ENCODE assay signal across 12 cellular contexts in the genomic region with DNA sequence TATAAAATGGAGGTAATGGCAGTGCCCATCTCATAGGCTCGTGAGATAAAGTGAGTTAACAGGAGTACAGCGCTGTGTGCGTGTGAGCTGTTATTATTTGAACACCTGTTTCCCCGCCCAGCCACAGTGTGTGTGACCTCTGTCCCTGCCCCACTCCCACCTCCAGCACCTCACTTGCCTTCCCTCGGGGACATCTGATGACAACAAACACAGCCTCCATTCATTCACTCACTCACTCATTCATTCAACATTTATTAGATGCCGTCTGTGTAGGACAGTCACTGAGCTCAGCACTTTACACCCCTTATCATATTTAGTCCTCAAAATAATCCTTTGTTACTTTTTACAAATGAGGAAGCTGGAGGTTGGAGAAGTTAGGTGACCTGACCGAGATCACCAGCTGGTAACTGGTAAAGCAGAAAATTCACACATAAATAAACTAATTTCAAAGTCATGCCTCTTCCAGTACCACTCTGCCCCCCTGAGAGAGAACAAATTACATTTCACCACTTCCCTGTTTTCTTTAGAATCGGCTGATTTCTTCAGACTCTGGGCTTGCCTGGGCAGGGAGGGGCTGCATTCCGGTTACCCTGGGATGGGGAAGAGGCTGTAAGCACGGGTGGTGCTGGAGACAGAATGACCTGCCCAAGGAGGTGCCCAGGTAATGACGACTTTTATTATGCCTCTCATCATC. TPM values are rescaled to one million over a fixed set of nuclear protein-coding genes. Genes with fewer than 3 reads are reported as not detected.
DNase-seq lines count a peak whose midpoint lies in the region; FAIRE-seq and TF ChIP-seq lines count a peak whose summit lies in the region.
"Had no signal": no experiment of that assay in that cellular context is flagged by ENCODE, and none has a peak within 500 bp of the region (broad histone marks: within the 10 kb centered on the region; RNA-seq: fewer than 3 reads in every experiment).

No MANE protein-coding gene starts in this region.

- peaks cover 2 to 66% (median 34%) of the 10 kb centered on the region in 6 donors for H3K4me1 ChIP-seq in spleen
- H3K4me1 ChIP-seq: parathyroid adenoma had no signal

- no peak overlapping the region for H3K4me3 ChIP-seq in spleen
- H3K4me3 ChIP-seq: stomach had no signal

- H3K36me3 ChIP-seq in spleen, result no peaks in the 10 kb centered on the region
- H3K36me3 ChIP-seq: stomach had no signal

- peaks cover 0 to 36% (median 0%) of the 10 kb centered on the region in 7 donors for H3K27me3 ChIP-seq in spleen (replicated peaks in 1 of 7)

- peak overlapping the region in 5 of 8 donors; percentile 28 to 84 (median 75) for H3K27ac ChIP-seq in spleen
- H3K27ac ChIP-seq: parathyroid adenoma had no signal

- peak; percentile 5 for FAIRE-seq in GM12892 (lab: Jason Lieb, UNC)
- FAIRE-seq: colon had no signal

- TF ChIP-seq POLR2A in GM12892 (IDR thresholded peaks at IDR 0.05; ENCODE audit: low read depth, low read length) (no peak), spleen (IDR thresholded peaks at IDR 0.05) (no peak)

- WGBS in spleen, 5 donors, result 39 to 45% (median 44%) methylated on average over 11 of the region's 11 CpGs

- H3K9me3 ChIP-seq in spleen, result no peaks in the 10 kb centered on the region
- H3K9me3 ChIP-seq: stomach had no signal

- no peak for TF ChIP-seq CTCF in spleen (IDR thresholded peaks at IDR 0.05 in 8 of 11, conservative IDR thresholded peaks at IDR 0.05 in 3 of 11)

- intact Hi-C loops in spleen (cut with DNase I; ENCODE audit: low total_unique reads), result no loop called here

- DNase-seq in GM12892 (ENCODE audit: insufficient read length), result no peak
- DNase-seq in NCI-H69 (lab: John Stamatoyannopoulos, UW), result peak; percentile 83
- DNase-seq in cerebellar cortex (ENCODE audit: low spot score), result peak; percentile 39
- DNase-seq in spleen, result no peak
- no peak for DNase-seq in activated CD4-positive, alpha-beta T cell treated with anti-CD3 and anti-CD28 coated beads, Interleukin-2, amount 50 U/mL, for 48 hours
- no peak for DNase-seq in NCI-H187 treated with DMSO at 0.1 percent for 48 hours (lab: John Stamatoyannopoulos, UW)
- DNase-seq in DMS79 (lab: John Stamatoyannopoulos, UW), result no peak
- DNase-seq: foreskin melanocyte, NCI-H446 treated with DMSO at 0.1 percent for 48 hours, stomach had no signal

RNA-seq across cellular contexts. Expression of a gene that starts 58.6 kb away (rescaled TPM):
- polyA plus RNA-seq in GM12892 (2012; ENCODE audit: missing spikeins), result 10.2 TPM
- 10 to 100 TPM; 18.1 to 33.4 (median 23.4) TPM for total RNA-seq in spleen
- polyA plus RNA-seq in spleen, result 10 to 100 TPM in 2 of 3 donors, 1 to 10 TPM in 1; 9.5 to 15.6 (median 11.9) TPM

Comparison
In these comparisons a context has a peak if more than half of its experiments do, and no peak if none do; other contexts are left out.
1. DNase-seq: peak in NCI-H69 (single experiment) and cerebellar cortex (single experiment); none in GM12892 (single experiment), spleen (single experiment), activated CD4-positive, alpha-beta T cell treated with anti-CD3 and anti-CD28 coated beads, Interleukin-2, amount 50 U/mL, for 48 hours (0 of 2), NCI-H187 treated with DMSO at 0.1 percent for 48 hours (single experiment) and DMS79 (single experiment).